In genomic region chr19:16897572-16898056, GRCh38 we compare ENCODE assay signal across 9 cellular contexts. TPM values are rescaled to one million over a fixed set of nuclear protein-coding genes. Genes with fewer than 3 reads are reported as not detected.
DNase-seq lines count a peak whose midpoint lies in the region; ATAC-seq and TF ChIP-seq lines count a peak whose summit lies in the region.
"Had no signal": no experiment of that assay in that cellular context is flagged by ENCODE, and none has a peak within 500 bp of the region (broad histone marks: within the 10 kb centered on the region; RNA-seq: fewer than 3 reads in every experiment).

No MANE protein-coding gene starts in this region.

- H3F3A ChIP-seq in smooth muscle cell (ENCODE audit: low read depth): no peaks in the 10 kb centered on the region

- no peaks in the 10 kb centered on the region for H3K79me2 ChIP-seq in smooth muscle cell (ENCODE audit: low read depth)

- no peaks in the 10 kb centered on the region for H3K9me3 ChIP-seq in smooth muscle cell (replicated peaks; ENCODE audit: low read depth)

- ATAC-seq in HG02840 (IDR thresholded peaks at IDR 0.05; ENCODE audit: low FRiP score, unreplicated experiment) (peak; percentile 23), HG02973 (IDR thresholded peaks at IDR 0.05; ENCODE audit: unreplicated experiment) (no peak)

- H3K9me3 Mint-ChIP-seq in activated naive CD8-positive, alpha-beta T cell (ENCODE audit: low read depth): no peaks in the 10 kb centered on the region

- no peaks in the 10 kb centered on the region for H3K27me3 ChIP-seq in smooth muscle cell (ENCODE audit: low read depth)

- no peaks in the 10 kb centered on the region for H4K20me1 ChIP-seq in smooth muscle cell (ENCODE audit: low read depth)

- H3K27ac Mint-ChIP-seq in activated naive CD8-positive, alpha-beta T cell: no peak overlapping the region

- peak overlapping the region; percentile 64 for H3K9ac ChIP-seq in smooth muscle cell (ENCODE audit: low read depth)

- H3K27ac ChIP-seq in smooth muscle cell (ENCODE audit: low read depth): peak overlapping the region; percentile 45

- H3K4me1 Mint-ChIP-seq in activated naive CD8-positive, alpha-beta T cell (ENCODE audit: low read depth): peaks cover 39% of the 10 kb centered on the region

- H3K4me2 ChIP-seq in smooth muscle cell: peak overlapping the region; percentile 98

- H3K4me1 ChIP-seq in smooth muscle cell (ENCODE audit: low read depth): no peaks in the 10 kb centered on the region

- H2AFZ ChIP-seq in smooth muscle cell (ENCODE audit: low read depth): peak overlapping the region; percentile 91

- WGBS in smooth muscle cell (ENCODE audit: low lambda C conversion rate): 5% methylated on average over 42 of the region's 57 CpGs

- no peaks in the 10 kb centered on the region for H3K27me3 Mint-ChIP-seq in activated naive CD8-positive, alpha-beta T cell

- peak overlapping the region; percentile 76 for H3K4me3 Mint-ChIP-seq in activated naive CD8-positive, alpha-beta T cell

- no peak for TF ChIP-seq CTCF in smooth muscle cell (IDR thresholded peaks at IDR 0.05; ENCODE audit: borderline replicate concordance, insufficient read depth, poor library complexity, severe bottlenecking)

- peak overlapping the region; percentile 38 for H3K4me3 ChIP-seq in iPS-11a (ENCODE audit: low read depth, low read length)
- H3K4me3 ChIP-seq in smooth muscle cell: peak overlapping the region; percentile 71

- no peaks in the 10 kb centered on the region for H3K36me3 Mint-ChIP-seq in activated naive CD8-positive, alpha-beta T cell

- H3K36me3 ChIP-seq in smooth muscle cell (ENCODE audit: low read depth): no peaks in the 10 kb centered on the region

- peak; percentile 15 for DNase-seq in ELR (ENCODE audit: low read depth)
- DNase-seq in smooth muscle cell (lab: John Stamatoyannopoulos, UW; ENCODE audit: unreplicated experiment): peak; percentile 91
- no peak for DNase-seq in iPS-NIHi11 (ENCODE audit: low spot score)
- no peak for DNase-seq in SKM-1 treated with dmso at 0.1 percent for 144 hours (lab: John Stamatoyannopoulos, UW; ENCODE audit: unreplicated experiment)

RNA-seq across cellular contexts. Expression of gene F2RL3, which starts 8.8 kb away (rescaled TPM):
- 0.04 and 2.1 TPM in 2 replicates for total RNA-seq in smooth muscle cell
- polyA plus RNA-seq in smooth muscle cell: 1.2 and 2.2 TPM in 2 replicates
- total RNA-seq: HT1080 had no signal

Comparison
In these comparisons a context has a peak if more than half of its experiments do, and no peak if none do; other contexts are left out.
1. DNase-seq: peak in ELR (single experiment) and smooth muscle cell (single experiment); none in iPS-NIHi11 (single experiment) and SKM-1 treated with dmso at 0.1 percent for 144 hours (single experiment).